ENCODE assay signal across 25 cellular contexts in the genomic region with DNA sequence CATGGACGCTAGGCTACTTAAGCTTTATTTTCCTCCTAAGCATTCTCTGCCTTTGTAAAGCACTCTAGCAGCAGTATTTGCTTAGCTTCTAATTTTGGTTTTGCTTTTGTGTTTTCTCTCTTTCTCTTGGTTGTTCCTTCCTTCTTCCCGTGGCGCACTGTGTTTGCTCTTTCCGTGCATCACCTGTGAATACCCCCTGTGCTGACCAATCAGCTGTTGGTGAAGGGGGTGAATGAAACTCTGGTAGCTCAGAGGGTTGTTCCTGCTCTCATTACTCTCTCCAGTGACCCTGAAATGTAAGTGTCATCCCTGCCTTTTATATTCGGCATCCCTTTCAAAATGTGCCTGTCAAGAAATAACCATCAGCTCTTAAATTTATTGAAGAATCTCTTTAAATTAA. TPM values are rescaled to one million over a fixed set of nuclear protein-coding genes. Genes with fewer than 3 reads are reported as not detected.
DNase-seq lines count a peak whose midpoint lies in the region; ATAC-seq and TF ChIP-seq lines count a peak whose summit lies in the region.
"Had no signal": no experiment of that assay in that cellular context is flagged by ENCODE, and none has a peak within 500 bp of the region (broad histone marks: within the 10 kb centered on the region; RNA-seq: fewer than 3 reads in every experiment).

No MANE protein-coding gene starts in this region.

- H3K4me1 Mint-ChIP-seq in activated naive CD8-positive, alpha-beta T cell (ENCODE audit: low read depth) = peaks cover 22% of the 10 kb centered on the region
- peaks cover 31% of the 10 kb centered on the region for H3K4me1 Mint-ChIP-seq in activated naive CD8-positive, alpha-beta T cell treated with anti-CD3 and anti-CD28 coated beads, Interleukin-2, amount 50 U/mL, for 24 hours
- H3K4me1 Mint-ChIP-seq in T-helper 17 cell (peaks cover 6% of the 10 kb centered on the region), CD14-positive monocyte (peaks cover 18% of the 10 kb centered on the region)
- H3K4me1 Mint-ChIP-seq in stimulated activated naive B cell treated with anti-CD40 and anti-IgM and Interleukin-4, amounts not matched to agents 10 μg/mL and 1 μg/mL and 100 μg/mL, for 72 hours = peaks cover 7 to 9% of the 10 kb centered on the region in 2 donors

- intact Hi-C loops in CD14-positive monocyte (cut with micrococcal nuclease) = no loop called here

- H3K4me3 Mint-ChIP-seq in activated naive CD8-positive, alpha-beta T cell = no peak overlapping the region
- no peak overlapping the region for H3K4me3 Mint-ChIP-seq in activated naive CD8-positive, alpha-beta T cell treated with anti-CD3 and anti-CD28 coated beads, Interleukin-2, amount 50 U/mL, for 24 hours
- H3K4me3 Mint-ChIP-seq in T-helper 17 cell (no peak overlapping the region), CD14-positive monocyte (no peak overlapping the region)
- no peak overlapping the region for H3K4me3 Mint-ChIP-seq in stimulated activated naive B cell treated with anti-CD40 and anti-IgM and Interleukin-4, amounts not matched to agents 10 μg/mL and 1 μg/mL and 100 μg/mL, for 72 hours
- H3K4me3 Mint-ChIP-seq: activated CD8-positive, alpha-beta T cell treated with anti-CD3 and anti-CD28 coated beads, Interleukin-2, amount 10 ng/mL, durations not matched to agents 7 days and 5 days; CD8-positive, alpha-beta memory T cell; HFFc6 had no signal

- no peak for DNase-seq in activated naive CD8-positive, alpha-beta T cell treated with anti-CD3 and anti-CD28 coated beads, Interleukin-2, amount 50 U/mL, for 24 hours
- peak; percentile 86 to 96 for DNase-seq in NCI-H2081 (lab: John Stamatoyannopoulos, UW)
- DNase-seq in T-helper 17 cell = no peak
- DNase-seq in stimulated activated naive B cell treated with anti-CD40 and anti-IgM and Interleukin-4, amounts not matched to agents 10 μg/mL and 1 μg/mL and 100 μg/mL, for 72 hours = no peak
- no peak for DNase-seq in SK-N-DZ (ENCODE audit: low spot score)
- no peak for DNase-seq in KBM-7
- DNase-seq in CD14-positive monocyte (ENCODE audit: low spot score) = no peak
- DNase-seq: activated CD8-positive, alpha-beta T cell treated with anti-CD3 and anti-CD28 coated beads, Interleukin-2, amount 10 ng/mL, durations not matched to agents 7 days and 5 days; activated gamma-delta T cell; activated T-cell treated with anti-CD3 and anti-CD28 coated beads for 4 hours; CD8-positive, alpha-beta memory T cell; effector CD8-positive, alpha-beta T cell; head of caudate nucleus; HFFc6; left cardiac atrium; mesendoderm; MG63; NCI-H1694 treated with DMSO at 0.1 percent for 48 hours; small intestine; stimulated activated CD4-positive, alpha-beta T cell treated with anti-CD3 and anti-CD28 coated beads, Interleukin-1b, Interleukin-23, amount 100 ng/mL, for 48 hours; substantia nigra; upper lobe of right lung had no signal

- ATAC-seq in activated naive CD8-positive, alpha-beta T cell treated with anti-CD3 and anti-CD28 coated beads, Interleukin-2, amount 50 U/mL, for 24 hours = no peak
- no peak for ATAC-seq in T-helper 17 cell
- no peak for ATAC-seq in stimulated activated naive B cell treated with anti-CD40 and anti-IgM and Interleukin-4, amounts not matched to agents 10 μg/mL and 1 μg/mL and 100 μg/mL, for 72 hours (replicated peaks)
- ATAC-seq: activated CD8-positive, alpha-beta T cell treated with anti-CD3 and anti-CD28 coated beads, Interleukin-2, amount 10 ng/mL, durations not matched to agents 7 days and 5 days; left cardiac atrium; upper lobe of right lung had no signal

- peaks cover 14% of the 10 kb centered on the region for H3K36me3 Mint-ChIP-seq in activated naive CD8-positive, alpha-beta T cell
- peaks cover 45% of the 10 kb centered on the region for H3K36me3 Mint-ChIP-seq in activated naive CD8-positive, alpha-beta T cell treated with anti-CD3 and anti-CD28 coated beads, Interleukin-2, amount 50 U/mL, for 24 hours (ENCODE audit: low read depth)
- peaks cover 6% of the 10 kb centered on the region for H3K36me3 Mint-ChIP-seq in T-helper 17 cell (ENCODE audit: low read depth)
- peaks cover 29 to 38% of the 10 kb centered on the region in 2 donors for H3K36me3 Mint-ChIP-seq in stimulated activated naive B cell treated with anti-CD40 and anti-IgM and Interleukin-4, amounts not matched to agents 10 μg/mL and 1 μg/mL and 100 μg/mL, for 72 hours
- H3K36me3 Mint-ChIP-seq in CD14-positive monocyte = peaks cover 48 to 63% of the 10 kb centered on the region in 2 donors

- in situ Hi-C loops in KBM-7 (cut with MboI; ENCODE audit: low pct_unique_long_range_greater_than_20kb, low sequenced_read_pairs) = no loop called here

- no peaks in the 10 kb centered on the region for H3K9me3 ChIP-seq in T-helper 17 cell (ENCODE audit: control insufficient read depth, low read length, poor library complexity, severe bottlenecking)
- H3K9me3 ChIP-seq: MG63, upper lobe of right lung had no signal

- H3K27me3 Mint-ChIP-seq in activated naive CD8-positive, alpha-beta T cell = no peaks in the 10 kb centered on the region
- H3K27me3 Mint-ChIP-seq in activated naive CD8-positive, alpha-beta T cell treated with anti-CD3 and anti-CD28 coated beads, Interleukin-2, amount 50 U/mL, for 24 hours = no peaks in the 10 kb centered on the region
- H3K27me3 Mint-ChIP-seq in T-helper 17 cell = no peaks in the 10 kb centered on the region
- no peaks in the 10 kb centered on the region for H3K27me3 Mint-ChIP-seq in stimulated activated naive B cell treated with anti-CD40 and anti-IgM and Interleukin-4, amounts not matched to agents 10 μg/mL and 1 μg/mL and 100 μg/mL, for 72 hours
- H3K27me3 Mint-ChIP-seq in CD14-positive monocyte (ENCODE audit: low read depth in 3 of 3) = no peaks in the 10 kb centered on the region
- H3K27me3 Mint-ChIP-seq: CD8-positive, alpha-beta memory T cell had no signal

- no peaks in the 10 kb centered on the region for H3K9me3 Mint-ChIP-seq in activated naive CD8-positive, alpha-beta T cell (ENCODE audit: low read depth)
- H3K9me3 Mint-ChIP-seq in activated naive CD8-positive, alpha-beta T cell treated with anti-CD3 and anti-CD28 coated beads, Interleukin-2, amount 50 U/mL, for 24 hours = no peaks in the 10 kb centered on the region
- H3K9me3 Mint-ChIP-seq in stimulated activated naive B cell treated with anti-CD40 and anti-IgM and Interleukin-4, amounts not matched to agents 10 μg/mL and 1 μg/mL and 100 μg/mL, for 72 hours = no peaks in the 10 kb centered on the region
- H3K9me3 Mint-ChIP-seq in CD14-positive monocyte = no peaks in the 10 kb centered on the region
- H3K9me3 Mint-ChIP-seq: CD8-positive, alpha-beta memory T cell; HFFc6 had no signal

- TF ChIP-seq CTCF in CD14-positive monocyte (IDR thresholded peaks at IDR 0.05) = no peak

- H3K27ac Mint-ChIP-seq in activated naive CD8-positive, alpha-beta T cell = peak overlapping the region; percentile 46
- H3K27ac Mint-ChIP-seq in activated naive CD8-positive, alpha-beta T cell treated with anti-CD3 and anti-CD28 coated beads, Interleukin-2, amount 50 U/mL, for 24 hours = no peak overlapping the region
- peak overlapping the region; percentile 24 for H3K27ac Mint-ChIP-seq in T-helper 17 cell
- H3K27ac Mint-ChIP-seq in stimulated activated naive B cell treated with anti-CD40 and anti-IgM and Interleukin-4, amounts not matched to agents 10 μg/mL and 1 μg/mL and 100 μg/mL, for 72 hours = peak overlapping the region; percentile 62
- H3K27ac Mint-ChIP-seq in CD14-positive monocyte = peak overlapping the region in 2 of 7 donors; percentile 8 to 47
- H3K27ac Mint-ChIP-seq: activated CD8-positive, alpha-beta T cell treated with anti-CD3 and anti-CD28 coated beads, Interleukin-2, amount 10 ng/mL, durations not matched to agents 7 days and 5 days; HFFc6 had no signal

RNA-seq across cellular contexts. Expression of gene TNFRSF11A, which starts 45.5 kb away (rescaled TPM):
- total RNA-seq in T-helper 17 cell = 1 to 10 TPM; 1.2 to 3.1 TPM
- 0.05 and 1.3 TPM in 2 replicates for polyA plus RNA-seq in SK-N-DZ (2014; cell fraction: cytosol; rRNA removed)
- polyA plus RNA-seq in SK-N-DZ (2014; cell fraction: nucleus; rRNA removed) = 0.13 TPM in 1 of 2 replicates, not detected in the other
- polyA plus RNA-seq in CD14-positive monocyte = under 1 TPM; 0.05 to 0.67 TPM
- total RNA-seq: fibroblast of villous mesenchyme, myocyte had no signal

Comparison
In these comparisons a context has a peak if more than half of its experiments do, and no peak if none do; other contexts are left out.
1. DNase-seq: peak in NCI-H2081 (2 of 2); none in activated naive CD8-positive, alpha-beta T cell treated with anti-CD3 and anti-CD28 coated beads, Interleukin-2, amount 50 U/mL, for 24 hours (single experiment), T-helper 17 cell (0 of 3), stimulated activated naive B cell treated with anti-CD40 and anti-IgM and Interleukin-4, amounts not matched to agents 10 μg/mL and 1 μg/mL and 100 μg/mL, for 72 hours (single experiment), SK-N-DZ (single experiment), KBM-7 (single experiment) and CD14-positive monocyte (single experiment).